ENCODE assay signal across 19 cellular contexts in genomic region chr1:155507960-155508359, GRCh38. TPM values are rescaled to one million over a fixed set of nuclear protein-coding genes. Genes with fewer than 3 reads are reported as not detected.
DNase-seq lines count a peak whose midpoint lies in the region; ATAC-seq and TF ChIP-seq lines count a peak whose summit lies in the region.
"Had no signal": no experiment of that assay in that cellular context is flagged by ENCODE, and none has a peak within 500 bp of the region (broad histone marks: within the 10 kb centered on the region; RNA-seq: fewer than 3 reads in every experiment).

No MANE protein-coding gene starts in this region.

- peaks cover 0 to 5% of the 10 kb centered on the region in 2 donors for H3K36me3 Mint-ChIP-seq in activated T-cell treated with anti-CD3 and anti-CD28 coated beads, Interleukin-2, amount 50 U/mL, for 72 hours (ENCODE audit: insufficient read depth in 2 of 2)
- H3K36me3 Mint-ChIP-seq in T-helper 17 cell (ENCODE audit: low read depth): no peaks in the 10 kb centered on the region

- no peak for TF ChIP-seq CTCF in fibroblast of the aortic adventitia (IDR thresholded peaks at IDR 0.05; ENCODE audit: insufficient read depth, low read length)
- TF ChIP-seq CTCF in colonic mucosa (IDR thresholded peaks at IDR 0.05): no peak

- no peaks in the 10 kb centered on the region for H3K27me3 Mint-ChIP-seq in activated T-cell treated with anti-CD3 and anti-CD28 coated beads, Interleukin-2, amount 50 U/mL, for 72 hours (ENCODE audit: low read depth)
- H3K27me3 Mint-ChIP-seq in T-helper 17 cell: no peaks in the 10 kb centered on the region
- H3K27me3 Mint-ChIP-seq: activated T-cell treated with anti-CD3 and anti-CD28 coated beads, Interleukin-2, amount 50 U/mL, for 24 hours had no signal

- no peak overlapping the region for H3K27ac ChIP-seq in colonic mucosa
- H3K27ac ChIP-seq: ascending aorta had no signal

- H3K9me3 ChIP-seq in T-helper 17 cell (ENCODE audit: control insufficient read depth, low read length, poor library complexity, severe bottlenecking) (no peaks in the 10 kb centered on the region), colonic mucosa (no peaks in the 10 kb centered on the region)
- H3K9me3 ChIP-seq: ascending aorta, upper lobe of left lung had no signal

- peak overlapping the region in 1 of 2 donors; percentile 70 for H3K4me3 Mint-ChIP-seq in activated T-cell treated with anti-CD3 and anti-CD28 coated beads, Interleukin-2, amount 50 U/mL, for 72 hours
- H3K4me3 Mint-ChIP-seq in T-helper 17 cell: no peak overlapping the region
- H3K4me3 Mint-ChIP-seq: activated T-cell treated with anti-CD3 and anti-CD28 coated beads, Interleukin-2, amount 50 U/mL, for 24 hours; HFFc6 had no signal

- no peak for ATAC-seq in activated T-cell treated with anti-CD3 and anti-CD28 coated beads, Interleukin-2, amount 50 U/mL, for 72 hours (replicated peaks in 1 of 2)
- no peak for ATAC-seq in T-helper 17 cell
- ATAC-seq: HepG2 had no signal

- no peaks in the 10 kb centered on the region for H3K9me3 Mint-ChIP-seq in activated T-cell treated with anti-CD3 and anti-CD28 coated beads, Interleukin-2, amount 50 U/mL, for 72 hours
- H3K9me3 Mint-ChIP-seq: activated T-cell treated with anti-CD3 and anti-CD28 coated beads, Interleukin-2, amount 50 U/mL, for 24 hours; HFFc6 had no signal

- peak overlapping the region; percentile 89 for H3K27ac Mint-ChIP-seq in activated T-cell treated with anti-CD3 and anti-CD28 coated beads, Interleukin-2, amount 50 U/mL, for 72 hours
- H3K27ac Mint-ChIP-seq in T-helper 17 cell: peak overlapping the region; percentile 41

- no peak overlapping the region for H3K9ac ChIP-seq in colonic mucosa (ENCODE audit: low read depth in 2 of 2, low read length in 2 of 2)

- H3K36me3 ChIP-seq in colonic mucosa: no peaks in the 10 kb centered on the region

- no peaks in the 10 kb centered on the region for H3K4me1 ChIP-seq in colonic mucosa

- intact Hi-C loops in colonic mucosa (cut with DNase I): no loop called here

- no peak overlapping the region for H3K4me3 ChIP-seq in fibroblast of the aortic adventitia (ENCODE audit: low read depth, low read length)
- no peak overlapping the region for H3K4me3 ChIP-seq in colonic mucosa
- H3K4me3 ChIP-seq: ascending aorta, upper lobe of left lung had no signal

- DNase-seq in activated T-cell treated with anti-CD3 and anti-CD28 coated beads, Interleukin-2, amount 50 U/mL, for 72 hours: no peak
- no peak for DNase-seq in activated T-cell treated with anti-CD3 and anti-CD28 coated beads, Interleukin-2, amount 50 U/mL, for 48 hours
- DNase-seq in T-helper 17 cell (no peak), fibroblast of the aortic adventitia (ENCODE audit: low read depth) (peak; percentile 31), superior temporal gyrus (ENCODE audit: extremely low spot score) (peak; percentile 32), colonic mucosa (no peak), hepatic stellate cell (ENCODE audit: low spot score) (no peak), SW480 (ENCODE audit: low spot score) (no peak)
- DNase-seq: activated T-cell treated with anti-CD3 and anti-CD28 coated beads, Interleukin-2, amount 50 U/mL, for 24 hours; GF-D8; HFFc6; hypothalamus; left cardiac atrium; NCI-H2107; NCI-H82; posterior cingulate gyrus; upper lobe of left lung had no signal

- peaks cover 26% of the 10 kb centered on the region for H3K4me1 Mint-ChIP-seq in activated T-cell treated with anti-CD3 and anti-CD28 coated beads, Interleukin-2, amount 50 U/mL, for 72 hours (ENCODE audit: low read depth)
- peaks cover 19% of the 10 kb centered on the region for H3K4me1 Mint-ChIP-seq in T-helper 17 cell

- H3K27me3 ChIP-seq in colonic mucosa: no peaks in the 10 kb centered on the region
- H3K27me3 ChIP-seq: ascending aorta, upper lobe of left lung had no signal

RNA-seq across cellular contexts. Expression of gene ASH1L, which starts 54.6 kb away (rescaled TPM):
- total RNA-seq in activated T-cell treated with anti-CD3 and anti-CD28 coated beads, Interleukin-2, amount 50 U/mL, for 72 hours: 10 to 100 TPM; 40.3 to 47.2 TPM
- total RNA-seq in T-helper 17 cell: 10 to 100 TPM; 75.5 to 84.6 TPM
- total RNA-seq in fibroblast of the aortic adventitia (ENCODE audit: low replicate concordance): 44.8 and 59.9 TPM in 2 replicates
- total RNA-seq in colonic mucosa: 10 to 100 TPM; 37.7 to 47.2 TPM

Comparison
In these comparisons a context has a peak if more than half of its experiments do, and no peak if none do; other contexts are left out.
1. DNase-seq: peak in fibroblast of the aortic adventitia (single experiment) and superior temporal gyrus (single experiment); none in activated T-cell treated with anti-CD3 and anti-CD28 coated beads, Interleukin-2, amount 50 U/mL, for 72 hours (0 of 2), activated T-cell treated with anti-CD3 and anti-CD28 coated beads, Interleukin-2, amount 50 U/mL, for 48 hours (0 of 2), T-helper 17 cell (0 of 3), colonic mucosa (single experiment), hepatic stellate cell (single experiment) and SW480 (single experiment).